Comparison of ENCODE assay signal across 18 cellular contexts in genomic region chr2:647691-648231, GRCh38.
"Had no signal": no experiment of that assay in that cellular context is flagged by ENCODE, and none has a peak within 500 bp of the region (broad histone marks: within the 10 kb centered on the region; RNA-seq: fewer than 3 reads in every experiment).

No MANE protein-coding gene starts in this region.

- H3K4me3 ChIP-seq: dorsolateral prefrontal cortex, thoracic aorta had no signal

- H3K9me3 Mint-ChIP-seq: activated B cell treated with CpG ODN at 0.5 μM for 24 hours; activated naive CD4-positive, alpha-beta T cell treated with anti-CD3 and anti-CD28 coated beads, Interleukin-2, amount 10 ng/mL, durations not matched to agents 7 days and 5 days; activated naive CD8-positive, alpha-beta T cell treated with anti-CD3 and anti-CD28 coated beads, Interleukin-2, amount 50 U/mL, for 24 hours; brain; stimulated activated effector memory CD8-positive, alpha-beta T cell treated with anti-CD3 and anti-CD28 coated beads, Interleukin-12 subunit alpha, Interleukin-12 subunit beta, amount 100 ng/mL, for 72 hours had no signal

- H3K27ac Mint-ChIP-seq: activated B cell treated with CpG ODN at 0.5 μM for 24 hours; activated naive CD4-positive, alpha-beta T cell treated with anti-CD3 and anti-CD28 coated beads, Interleukin-2, amount 10 ng/mL, durations not matched to agents 7 days and 5 days; activated naive CD8-positive, alpha-beta T cell treated with anti-CD3 and anti-CD28 coated beads, Interleukin-2, amount 50 U/mL, for 24 hours; brain; stimulated activated effector memory CD8-positive, alpha-beta T cell treated with anti-CD3 and anti-CD28 coated beads, Interleukin-12 subunit alpha, Interleukin-12 subunit beta, amount 100 ng/mL, for 72 hours had no signal

- ATAC-seq: activated naive CD8-positive, alpha-beta T cell treated with anti-CD3 and anti-CD28 coated beads, Interleukin-2, amount 50 U/mL, for 24 hours; sciatic nerve; SK-N-SH treated with all-trans-retinoic acid at 6 μM for 48 hours; stimulated activated effector memory CD8-positive, alpha-beta T cell treated with anti-CD3 and anti-CD28 coated beads, Interleukin-12 subunit alpha, Interleukin-12 subunit beta, amount 100 ng/mL, for 72 hours had no signal

- H3K27ac ChIP-seq: dorsolateral prefrontal cortex, thoracic aorta had no signal

- H3K36me3 Mint-ChIP-seq: activated naive CD4-positive, alpha-beta T cell treated with anti-CD3 and anti-CD28 coated beads, Interleukin-2, amount 10 ng/mL, durations not matched to agents 7 days and 5 days; brain; stimulated activated effector memory CD8-positive, alpha-beta T cell treated with anti-CD3 and anti-CD28 coated beads, Interleukin-12 subunit alpha, Interleukin-12 subunit beta, amount 100 ng/mL, for 72 hours had no signal

- H3K9me3 ChIP-seq: thoracic aorta had no signal

- H3K36me3 ChIP-seq: thoracic aorta had no signal

- H3K4me3 Mint-ChIP-seq: activated B cell treated with CpG ODN at 0.5 μM for 24 hours; activated naive CD4-positive, alpha-beta T cell treated with anti-CD3 and anti-CD28 coated beads, Interleukin-2, amount 10 ng/mL, durations not matched to agents 7 days and 5 days; activated naive CD8-positive, alpha-beta T cell treated with anti-CD3 and anti-CD28 coated beads, Interleukin-2, amount 50 U/mL, for 24 hours; brain; stimulated activated effector memory CD8-positive, alpha-beta T cell treated with anti-CD3 and anti-CD28 coated beads, Interleukin-12 subunit alpha, Interleukin-12 subunit beta, amount 100 ng/mL, for 72 hours had no signal

- DNase-seq: activated B cell treated with CpG ODN at 0.5 μM for 24 hours; activated CD4-positive, alpha-beta T cell treated with anti-CD3 and anti-CD28 coated beads for 4 hours; activated naive CD4-positive, alpha-beta T cell treated with anti-CD3 and anti-CD28 coated beads, Interleukin-2, amount 10 ng/mL, durations not matched to agents 7 days and 5 days; activated naive CD8-positive, alpha-beta T cell treated with anti-CD3 and anti-CD28 coated beads, Interleukin-2, amount 50 U/mL, for 24 hours; anterior cingulate cortex; caudate nucleus; erythroblast; hypothalamus; midbrain; stimulated activated CD4-positive, alpha-beta T cell treated with anti-CD3 and anti-CD28 coated beads, Interleukin-4, amount 100 ng/mL, for 24 hours; T-helper 1 cell; T-helper 9 cell had no signal

- H3K4me1 Mint-ChIP-seq: activated B cell treated with CpG ODN at 0.5 μM for 24 hours had no signal
